11 cellular contexts compared by ENCODE assay signal in genomic region chr4:23890369-23891063, GRCh38. TPM values are rescaled to one million over a fixed set of nuclear protein-coding genes. Genes with fewer than 3 reads are reported as not detected.
DNase-seq lines count a peak whose midpoint lies in the region; TF ChIP-seq lines count a peak whose summit lies in the region.
"Had no signal": no experiment of that assay in that cellular context is flagged by ENCODE, and none has a peak within 500 bp of the region (broad histone marks: within the 10 kb centered on the region; RNA-seq: fewer than 3 reads in every experiment).

No MANE protein-coding gene starts in this region.

- TF ChIP-seq CTCF in HEK293 (tag by site-specific recombination; IDR thresholded peaks at IDR 0.05), result no peak
- no peak for TF ChIP-seq CTCF in mammary epithelial cell (conservative IDR thresholded peaks at IDR 0.05 in 1 of 2, IDR thresholded peaks at IDR 0.05 in 1 of 2; ENCODE audit: extremely low read depth in 1 of 2, insufficient read depth in 1 of 2, low read depth in 1 of 2, low read length in 2 of 2)

- H3K4me1 ChIP-seq in HEK293 (ENCODE audit: control insufficient read depth, insufficient read depth, low read length), result no peaks in the 10 kb centered on the region
- peaks cover 28% of the 10 kb centered on the region for H3K4me1 ChIP-seq in mammary epithelial cell (ENCODE audit: insufficient read depth, low read length)
- peaks cover 25% of the 10 kb centered on the region for H3K4me1 ChIP-seq in skeletal muscle satellite cell (ENCODE audit: control insufficient read depth, insufficient read depth, low read length)

- peak overlapping the region; percentile 47 for H3K4me3 ChIP-seq in HEK293 (ENCODE audit: low read depth, low read length)
- no peak overlapping the region for H3K4me3 ChIP-seq in mammary epithelial cell (replicated peaks in 1 of 3; ENCODE audit: insufficient read depth in 1 of 3, low read depth in 2 of 3, low read length in 3 of 3)
- peak overlapping the region; percentile 72 for H3K4me3 ChIP-seq in skeletal muscle satellite cell (ENCODE audit: low read length)

- H3K27me3 ChIP-seq in mammary epithelial cell (ENCODE audit: insufficient read depth, low read length) (no peaks in the 10 kb centered on the region), layer of hippocampus (ENCODE audit: control insufficient read depth, insufficient read depth, low read length) (no peaks in the 10 kb centered on the region), skeletal muscle satellite cell (ENCODE audit: control insufficient read depth, insufficient read depth, low read length) (peaks cover 23% of the 10 kb centered on the region)

- DNase-seq in mammary epithelial cell, result no peak
- no peak for DNase-seq in mesenteric fat pad (ENCODE audit: low spot score)
- DNase-seq in NCI-H2029 treated with DMSO at 0.1 percent for 48 hours (lab: John Stamatoyannopoulos, UW), result no peak
- no peak for DNase-seq in NCI-H2081 treated with DMSO at 0.1 percent for 48 hours (lab: John Stamatoyannopoulos, UW)
- DNase-seq in activated CD8-positive, alpha-beta memory T cell treated with anti-CD3 and anti-CD28 coated beads, Interleukin-2, amount 50 U/mL, for 48 hours, result no peak
- DNase-seq: activated CD4-positive, alpha-beta T cell treated with anti-CD3 and anti-CD28 coated beads, Interleukin-2, amount 50 U/mL, for 48 hours; effector CD8-positive, alpha-beta T cell had no signal

- in situ Hi-C loops in mammary epithelial cell (cut with MboI; ENCODE audit: low sequenced_read_pairs in 2 of 2), result no loop called here

- dilution Hi-C loops in mammary epithelial cell (cut with HindIII; ENCODE audit: low sequenced_read_pairs), result no loop called here

- H4K20me1 ChIP-seq in mammary epithelial cell (ENCODE audit: insufficient read depth, low read length), result no peaks in the 10 kb centered on the region

- POLR2A ChIA-PET in HEK293 (lab: Yijun Ruan, JAX), result interaction anchor here (0.6 to 1.1 kb wide), 3 partner anchors 11 to 76 kb away, joined by 3 read pairs; no protein-coding TSS in a partner anchor

- CTCF ChIA-PET in HEK293 (lab: Yijun Ruan, JAX) (interaction anchor here (0.9 to 2.2 kb wide), 2 partner anchors 15 to 41 kb away, joined by 3 to 8 read pairs; no protein-coding TSS in a partner anchor), mammary epithelial cell (lab: Charles Lee; ENCODE audit: low non-redundant PET) (interaction anchor here (0.6 kb wide), 1 partner anchor 115 kb away, joined by 28 read pairs; no protein-coding TSS in a partner anchor)

- intact Hi-C loops in mammary epithelial cell (cut with micrococcal nuclease), result no loop called here

- H3K9ac ChIP-seq in mammary epithelial cell (ENCODE audit: insufficient read depth, low read length), result no peak overlapping the region
- no peak overlapping the region for H3K9ac ChIP-seq in skeletal muscle satellite cell (ENCODE audit: low read depth, low read length)

- H2AFZ ChIP-seq in mammary epithelial cell (ENCODE audit: low read depth, low read length), result no peak overlapping the region

- H3K36me3 ChIP-seq in HEK293 (ENCODE audit: control insufficient read depth in 2 of 2, insufficient read depth in 1 of 2, low read length in 2 of 2) (no peaks in the 10 kb centered on the region), mammary epithelial cell (ENCODE audit: insufficient read depth, low read length) (no peaks in the 10 kb centered on the region), skeletal muscle satellite cell (ENCODE audit: insufficient read depth, low read length) (no peaks in the 10 kb centered on the region)

- BruUV-seq in mammary epithelial cell (replicated peaks; lab: Mats Ljungman, UMichigan), result no TSS peak

- no peak overlapping the region; the same call in 1 of the 2 replicates for H3K27ac ChIP-seq in HEK293 (ENCODE audit: extremely low read depth, low read depth, low read length)
- no peak overlapping the region for H3K27ac ChIP-seq in mammary epithelial cell (ENCODE audit: insufficient read depth, low read depth, low read length)
- H3K27ac ChIP-seq in layer of hippocampus (ENCODE audit: low read depth, low read length), result peak overlapping the region; percentile 24
- H3K27ac ChIP-seq: HL-60 had no signal

- H3K79me2 ChIP-seq in mammary epithelial cell (ENCODE audit: insufficient read depth, low read length), result no peaks in the 10 kb centered on the region

- 32% methylated on average over 7 of the region's 9 CpGs for WGBS in mammary epithelial cell (ENCODE audit: low coverage, missing lambda C conversion rate)

- H3K4me2 ChIP-seq in mammary epithelial cell (ENCODE audit: insufficient read depth, low read depth, low read length) (peak overlapping the region; percentile 85), skeletal muscle satellite cell (ENCODE audit: low read length) (peak overlapping the region; percentile 96)

- no peaks in the 10 kb centered on the region for H3K9me3 ChIP-seq in HEK293 (ENCODE audit: control insufficient read depth, insufficient read depth, low read depth, low read length)
- H3K9me3 ChIP-seq in mammary epithelial cell (replicated peaks; ENCODE audit: insufficient read depth, low read length), result no peaks in the 10 kb centered on the region
- no peaks in the 10 kb centered on the region for H3K9me3 ChIP-seq in skeletal muscle satellite cell (replicated peaks; ENCODE audit: low read length)

TF ChIP-seq in HEK293, 187 proteins besides CTCF, POLR2A, EP300 and RAD21:
- TF ChIP-seq GLIS1 (tag by site-specific recombination; IDR thresholded peaks at IDR 0.05), result no peak
- 0 out of 2 replicates have a peak, but pooled peaks have one; percentile 21 for TF ChIP-seq ZBTB20 (tag by site-specific recombination; IDR thresholded peaks at IDR 0.05)
- TF ChIP-seq ZNF335 (tag by site-specific recombination; conservative IDR thresholded peaks at IDR 0.05), result peak; percentile 38; the same call in 1 of the 2 replicates
- TF ChIP-seq SCRT2 (tag by site-specific recombination; IDR thresholded peaks at IDR 0.05), result no peak
- TF ChIP-seq PRDM10 (tag by site-specific recombination; IDR thresholded peaks at IDR 0.05), result peak; percentile 55
- no peak for TF ChIP-seq ZIC2 (tag by site-specific recombination; IDR thresholded peaks at IDR 0.05)

RNA-seq across cellular contexts. Expression of gene PPARGC1A, which starts 0.7 kb away (rescaled TPM):
- total RNA-seq in mammary epithelial cell (1 to 10 TPM in 1 of 2 donors, not detected in 1; 5.3 TPM), mesenteric fat pad (9.7 TPM)
- 0.09 TPM for polyA plus RNA-seq in mammary epithelial cell
- not detected for polyA minus RNA-seq in mammary epithelial cell
- total RNA-seq in skeletal muscle satellite cell (2012; rRNA removed), result under 0.01 and 0.22 TPM in 2 replicates

Comparison
In these comparisons a context has a peak if more than half of its experiments do, and no peak if none do; other contexts are left out.
1. H3K4me3 ChIP-seq: peak in HEK293 (single experiment) and skeletal muscle satellite cell (single experiment); none in mammary epithelial cell (0 of 3).